In genomic region chr2:241280291-241280690, GRCh38 we compare ENCODE assay signal across 22 cellular contexts. TPM values are rescaled to one million over a fixed set of nuclear protein-coding genes. Genes with fewer than 3 reads are reported as not detected.
A peak's percentile ranks its signal among the peaks of the same experiment; 100 is the strongest.
DNase-seq lines count a peak whose midpoint lies in the region; ATAC-seq, FAIRE-seq and TF ChIP-seq lines count a peak whose summit lies in the region.
"Had no signal": no experiment of that assay in that cellular context is flagged by ENCODE, and none has a peak within 500 bp of the region (broad histone marks: within the 10 kb centered on the region; RNA-seq: fewer than 3 reads in every experiment).

No MANE protein-coding gene starts in this region.

- no peak overlapping the region for H3K9ac ChIP-seq in GM12878 (ENCODE audit: control insufficient read depth, insufficient read depth, low read length)
- no peak overlapping the region for H3K9ac ChIP-seq in smooth muscle cell (ENCODE audit: low read depth)

- BruUV-seq in GM12878 (replicated peaks; lab: Mats Ljungman, UMichigan) = no TSS peak

- peaks cover 12% of the 10 kb centered on the region for H3K4me1 ChIP-seq in GM12878 (ENCODE audit: control insufficient read depth, insufficient read depth, low read length)
- peaks cover 3% of the 10 kb centered on the region for H3K4me1 ChIP-seq in smooth muscle cell (ENCODE audit: low read depth)

- no peaks in the 10 kb centered on the region; the same call in 2 of the 3 replicates for H3K9me3 ChIP-seq in GM12878 (replicated peaks; ENCODE audit: control insufficient read depth, insufficient read depth, low read length)
- H3K9me3 ChIP-seq in smooth muscle cell (replicated peaks; ENCODE audit: low read depth) = no peaks in the 10 kb centered on the region
- no peaks in the 10 kb centered on the region for H3K9me3 ChIP-seq in T-helper 17 cell (ENCODE audit: control insufficient read depth, low read length, poor library complexity, severe bottlenecking)

- 46% methylated on average over 4 of the region's 4 CpGs for WGBS in GM12878 (ENCODE audit: insufficient coverage, insufficient replicate concordance, low lambda C conversion rate, missing lambda C conversion rate)
- 95% methylated on average over 4 of the region's 4 CpGs for whole genome bisulfite sequencing in smooth muscle cell (ENCODE audit: low lambda C conversion rate)

- TF ChIP-seq CTCF in GM12878 (IDR thresholded peaks at IDR 0.05 in 2 of 3, conservative IDR thresholded peaks at IDR 0.05 in 1 of 3; ENCODE audit: control insufficient read depth in 2 of 3, extremely low read depth in 1 of 3, insufficient read depth in 1 of 3, low read depth in 3 of 3, low read length in 3 of 3) (no peak), smooth muscle cell (IDR thresholded peaks at IDR 0.05; ENCODE audit: borderline replicate concordance, insufficient read depth, poor library complexity, severe bottlenecking) (no peak)

- peak overlapping the region; percentile 39 for H3K4me2 ChIP-seq in GM12878 (ENCODE audit: control insufficient read depth, insufficient read depth)
- peak overlapping the region; percentile 80 for H3K4me2 ChIP-seq in smooth muscle cell

- RAD21 ChIA-PET in GM12878 (lab: Charles Lee; ENCODE audit: unreplicated experiment) = interaction anchor here (1.1 to 1.6 kb wide), 2 partner anchors 42 to 83 kb away, joined by 3 read pairs; no protein-coding TSS in a partner anchor

- POLR2A ChIA-PET in GM12878 (lab: Charles Lee) = interaction anchor here (0.6 to 1.6 kb wide), 3 partner anchors 31 to 44 kb away, joined by 3 read pairs; no protein-coding TSS in a partner anchor

- H4K20me1 ChIP-seq in GM12878 (ENCODE audit: control insufficient read depth, insufficient read depth) = no peaks in the 10 kb centered on the region
- H4K20me1 ChIP-seq in smooth muscle cell (ENCODE audit: low read depth) = peaks cover 90% of the 10 kb centered on the region

- TF ChIP-seq POLR2A in GM12878 (IDR thresholded peaks at IDR 0.05; ENCODE audit: low read depth, low read length) = no peak

- intact Hi-C loops in activated CD4-positive, alpha-beta T cell treated with anti-CD3 and anti-CD28 coated beads, Interleukin-2, amount 10 ng/mL, durations not matched to agents 24 days and 14 days (cut with micrococcal nuclease) = no loop called here
- intact Hi-C loops in GM12878 (cut with micrococcal nuclease; ENCODE audit: unreplicated experiment) = no loop called here

- H3K36me3 Mint-ChIP-seq in activated CD4-positive, alpha-beta T cell treated with anti-CD3 and anti-CD28 coated beads, Interleukin-2, amount 10 ng/mL, durations not matched to agents 24 days and 14 days (ENCODE audit: low read depth) = peaks cover 21% of the 10 kb centered on the region
- H3K36me3 Mint-ChIP-seq in activated T-helper 17 cell treated with anti-CD3 and anti-CD28 coated beads, Interleukin-2, amount 50 U/mL, for 72 hours (ENCODE audit: low read depth) = peaks cover 40% of the 10 kb centered on the region
- H3K36me3 Mint-ChIP-seq in T-helper 17 cell (ENCODE audit: low read depth) = no peaks in the 10 kb centered on the region

- H3K27ac ChIP-seq in GM12878 (ENCODE audit: control insufficient read depth, insufficient read depth) = peak overlapping the region; percentile 2; the same call in 1 of the 2 replicates
- peak overlapping the region; percentile 73 for H3K27ac ChIP-seq in smooth muscle cell (ENCODE audit: low read depth)

- peak overlapping the region; percentile 12 for H3K27ac Mint-ChIP-seq in activated CD4-positive, alpha-beta T cell treated with anti-CD3 and anti-CD28 coated beads, Interleukin-2, amount 10 ng/mL, durations not matched to agents 24 days and 14 days
- no peak overlapping the region for H3K27ac Mint-ChIP-seq in activated T-helper 17 cell treated with anti-CD3 and anti-CD28 coated beads, Interleukin-2, amount 50 U/mL, for 72 hours
- H3K27ac Mint-ChIP-seq in T-helper 17 cell = no peak overlapping the region

- DNase-seq in activated CD4-positive, alpha-beta T cell treated with anti-CD3 and anti-CD28 coated beads, Interleukin-2, amount 10 ng/mL, durations not matched to agents 24 days and 14 days = no peak
- no peak for DNase-seq in activated CD4-positive, alpha-beta T cell treated with anti-CD3 and anti-CD28 coated beads, Interleukin-2, amount 50 U/mL, for 1 hour
- DNase-seq in GM12878 (ENCODE audit: low read depth, low spot score) (no peak), smooth muscle cell (lab: John Stamatoyannopoulos, UW; ENCODE audit: unreplicated experiment) (no peak), ecto neural progenitor cell (ENCODE audit: low spot score) (no peak), T-helper 17 cell (no peak)
- DNase-seq: 8988T, ACHN, Calu3, IMR-90, NCI-H1105 treated with DMSO at 0.1 percent for 48 hours, NCI-H146, NCI-H2029, NCI-H446, NCI-H524 treated with DMSO at 0.1 percent for 48 hours, NCI-H774, Right ventricle myocardium superior, RPMI8226, T-helper 1 cell had no signal

- peaks cover 20% of the 10 kb centered on the region for H3K4me1 Mint-ChIP-seq in activated CD4-positive, alpha-beta T cell treated with anti-CD3 and anti-CD28 coated beads, Interleukin-2, amount 10 ng/mL, durations not matched to agents 24 days and 14 days
- H3K4me1 Mint-ChIP-seq in activated T-helper 17 cell treated with anti-CD3 and anti-CD28 coated beads, Interleukin-2, amount 50 U/mL, for 72 hours = peaks cover 22% of the 10 kb centered on the region
- peaks cover 31% of the 10 kb centered on the region for H3K4me1 Mint-ChIP-seq in T-helper 17 cell

- H3F3A ChIP-seq in smooth muscle cell (ENCODE audit: low read depth) = peaks cover 30% of the 10 kb centered on the region

- H3K36me3 ChIP-seq in GM12878 (ENCODE audit: control insufficient read depth in 2 of 2, insufficient read depth in 2 of 2, low read length in 1 of 2) = peaks cover 0 to 2% of the 10 kb centered on the region in 2 experiments; a peak in 3 of 4 replicates
- H3K36me3 ChIP-seq in smooth muscle cell (ENCODE audit: low read depth) = no peaks in the 10 kb centered on the region

- H2AFZ ChIP-seq in GM12878 (ENCODE audit: control insufficient read depth, low read depth, low read length) (no peak overlapping the region), smooth muscle cell (ENCODE audit: low read depth) (no peak overlapping the region)

- no peak for TF ChIP-seq EP300 in GM12878 (IDR thresholded peaks at IDR 0.05; ENCODE audit: borderline replicate concordance in 1 of 2, control insufficient read depth in 1 of 2, low read depth in 2 of 2, low read length in 2 of 2)

- 0 out of 2 replicates have a peak overlapping the region, but pooled peaks have one; percentile 34 for H3K4me3 ChIP-seq in GM12878
- H3K4me3 ChIP-seq in smooth muscle cell = no peak overlapping the region

- in situ Hi-C loops in GM12878 (cut with MboI) = no loop called here

- peaks cover 10% of the 10 kb centered on the region for H3K9me3 Mint-ChIP-seq in activated CD4-positive, alpha-beta T cell treated with anti-CD3 and anti-CD28 coated beads, Interleukin-2, amount 10 ng/mL, durations not matched to agents 24 days and 14 days
- H3K9me3 Mint-ChIP-seq in activated T-helper 17 cell treated with anti-CD3 and anti-CD28 coated beads, Interleukin-2, amount 50 U/mL, for 72 hours = no peaks in the 10 kb centered on the region

- no peak for FAIRE-seq in GM12878 (lab: Jason Lieb, UNC)
- FAIRE-seq: HTR-8/SVneo had no signal

- H3K4me3 Mint-ChIP-seq in activated CD4-positive, alpha-beta T cell treated with anti-CD3 and anti-CD28 coated beads, Interleukin-2, amount 10 ng/mL, durations not matched to agents 24 days and 14 days = no peak overlapping the region
- H3K4me3 Mint-ChIP-seq in activated T-helper 17 cell treated with anti-CD3 and anti-CD28 coated beads, Interleukin-2, amount 50 U/mL, for 72 hours = no peak overlapping the region
- H3K4me3 Mint-ChIP-seq in T-helper 17 cell = no peak overlapping the region

- H3K27me3 Mint-ChIP-seq in activated CD4-positive, alpha-beta T cell treated with anti-CD3 and anti-CD28 coated beads, Interleukin-2, amount 10 ng/mL, durations not matched to agents 24 days and 14 days = no peaks in the 10 kb centered on the region
- no peaks in the 10 kb centered on the region for H3K27me3 Mint-ChIP-seq in activated T-helper 17 cell treated with anti-CD3 and anti-CD28 coated beads, Interleukin-2, amount 50 U/mL, for 72 hours
- H3K27me3 Mint-ChIP-seq in T-helper 17 cell = no peaks in the 10 kb centered on the region

- CTCF ChIA-PET in GM12878 (lab: Yijun Ruan, JAX) = interaction anchor here (1.2 to 1.9 kb wide), 4 partner anchors 13 to 111 kb away, joined by 3 to 5 read pairs (median 4); no protein-coding TSS in a partner anchor

- ATAC-seq in HG03066 (IDR thresholded peaks at IDR 0.05; ENCODE audit: low read depth, unreplicated experiment) (peak; percentile 63), GM12878 (peak; percentile 69), T-helper 17 cell (no peak)
- no peak for ATAC-seq in activated T-helper 17 cell treated with anti-CD3 and anti-CD28 coated beads, Interleukin-2, amount 50 U/mL, for 72 hours (replicated peaks)

- H3K79me2 ChIP-seq in GM12878 (ENCODE audit: control insufficient read depth, insufficient read depth, low read length) (peaks cover 75% of the 10 kb centered on the region), smooth muscle cell (ENCODE audit: low read depth) (peaks cover 94% of the 10 kb centered on the region)

- H3K27me3 ChIP-seq in GM12878 (replicated peaks in 1 of 2; ENCODE audit: control insufficient read depth in 2 of 2, insufficient read depth in 2 of 2, low read length in 1 of 2) (no peaks in the 10 kb centered on the region), smooth muscle cell (ENCODE audit: low read depth) (no peaks in the 10 kb centered on the region)

- SMC1A ChIA-PET in GM12878 (lab: Charles Lee; ENCODE audit: uncharacterized antibody, unreplicated experiment) = interaction anchor here (0.7 to 1.6 kb wide), 5 partner anchors 10 to 61 kb away, joined by 3 to 11 read pairs (median 4); no protein-coding TSS in a partner anchor

- TF ChIP-seq RAD21 in GM12878 (IDR thresholded peaks at IDR 0.05; ENCODE audit: insufficient read depth, low read depth, low read length) = no peak

RNA-seq across cellular contexts. Expression of gene HDLBP, which starts 35.2 kb away (rescaled TPM):
- 266 and 270 TPM in 2 replicates for total RNA-seq in activated CD4-positive, alpha-beta T cell treated with anti-CD3 and anti-CD28 coated beads, Interleukin-2, amount 10 ng/mL, durations not matched to agents 24 days and 14 days
- 398 and 445 TPM in 2 replicates for total RNA-seq in GM12878 (2013; cell fraction: nucleolus; rRNA removed)
- total RNA-seq in GM12878 (2014; rRNA removed) (275 and 279 TPM in 2 replicates), GM12878 (2014; rRNA removed; fragmentation: Illumina TruSeq; extraction: Trizol) (233 and 234 TPM in 2 replicates), GM12878 (2021) (344 and 348 TPM in 2 replicates), smooth muscle cell (504 and 559 TPM in 2 replicates), T-helper 17 cell (100 to 1,000 TPM; 136 to 175 TPM)
- 172 TPM for polyA plus RNA-seq in GM12878 (2011; ENCODE audit: low read depth)
- polyA plus RNA-seq in GM12878 (2011; rRNA removed) (88.3 and 135 TPM in 2 replicates), GM12878 (2014; fragmentation: Illumina TruSeq; extraction: Trizol) (306 and 383 TPM in 2 replicates), GM12878 (2014; fragmentation: Nextera tagmentation; extraction: Ambion mirVana) (10 to 100 TPM; 19.5 to 56.8 TPM), GM12878 (2014; rRNA removed) (166 and 180 TPM in 2 replicates), GM12878 (2016; fragmentation: Nextera tagmentation; extraction: Ambion mirVana) (100 to 1,000 TPM; 264 to 273 TPM), smooth muscle cell (545 and 601 TPM in 2 replicates)
- 161 and 182 TPM in 2 replicates for polyA plus RNA-seq in GM12878 (2011; cell fraction: cytosol; rRNA removed)
- polyA plus RNA-seq in GM12878 (2011; cell fraction: nucleus; rRNA removed) = 336 and 338 TPM in 2 replicates
- polyA plus RNA-seq in GM12878 (2012) = 264 and 294 TPM in 2 replicates
- polyA minus RNA-seq in GM12878 (2011; rRNA and poly(A)+ RNA removed) = 236 and 259 TPM in 2 replicates
- polyA minus RNA-seq in GM12878 (2011; cell fraction: cytosol; rRNA and poly(A)+ RNA removed) = 110 and 125 TPM in 2 replicates
- polyA minus RNA-seq in GM12878 (2011; cell fraction: nucleus; rRNA and poly(A)+ RNA removed) = 148 and 204 TPM in 2 replicates
- 100 to 1,000 TPM; 303 to 319 TPM for total RNA-seq in activated T-helper 17 cell treated with anti-CD3 and anti-CD28 coated beads, Interleukin-2, amount 50 U/mL, for 72 hours

RNA-seq across cellular contexts. Expression of gene SEPTIN2, which starts 35.4 kb away (rescaled TPM):
- 212 and 215 TPM in 2 replicates for total RNA-seq in activated CD4-positive, alpha-beta T cell treated with anti-CD3 and anti-CD28 coated beads, Interleukin-2, amount 10 ng/mL, durations not matched to agents 24 days and 14 days
- total RNA-seq in GM12878 (2013; cell fraction: nucleolus; rRNA removed) = 581 and 595 TPM in 2 replicates
- total RNA-seq in GM12878 (2014; rRNA removed) = 228 and 270 TPM in 2 replicates
- total RNA-seq in GM12878 (2014; rRNA removed; fragmentation: Illumina TruSeq; extraction: Trizol) = 248 and 251 TPM in 2 replicates
- total RNA-seq in GM12878 (2021) = 222 and 244 TPM in 2 replicates
- 164 TPM for polyA plus RNA-seq in GM12878 (2011; ENCODE audit: low read depth)
- polyA plus RNA-seq in GM12878 (2011; rRNA removed) = 474 and 566 TPM in 2 replicates
- polyA plus RNA-seq in GM12878 (2011; cell fraction: cytosol; rRNA removed) = 143 and 155 TPM in 2 replicates
- polyA plus RNA-seq in GM12878 (2011; cell fraction: nucleus; rRNA removed) = 289 and 340 TPM in 2 replicates
- polyA plus RNA-seq in GM12878 (2012) = 194 and 223 TPM in 2 replicates
- polyA plus RNA-seq in GM12878 (2014; fragmentation: Illumina TruSeq; extraction: Trizol) = 354 and 392 TPM in 2 replicates
- polyA plus RNA-seq in GM12878 (2014; fragmentation: Nextera tagmentation; extraction: Ambion mirVana) = 100 to 1,000 TPM; 169 to 174 TPM
- polyA plus RNA-seq in GM12878 (2014; rRNA removed) = 232 and 290 TPM in 2 replicates
- 100 to 1,000 TPM; 315 to 334 TPM for polyA plus RNA-seq in GM12878 (2016; fragmentation: Nextera tagmentation; extraction: Ambion mirVana)
- 174 and 362 TPM in 2 replicates for polyA minus RNA-seq in GM12878 (2011; rRNA and poly(A)+ RNA removed)
- 88.3 and 99.6 TPM in 2 replicates for polyA minus RNA-seq in GM12878 (2011; cell fraction: cytosol; rRNA and poly(A)+ RNA removed)
- 110 and 165 TPM in 2 replicates for polyA minus RNA-seq in GM12878 (2011; cell fraction: nucleus; rRNA and poly(A)+ RNA removed)
- total RNA-seq in smooth muscle cell = 443 and 523 TPM in 2 replicates
- polyA plus RNA-seq in smooth muscle cell = 314 and 344 TPM in 2 replicates
- 100 to 1,000 TPM; 180 to 230 TPM for total RNA-seq in activated T-helper 17 cell treated with anti-CD3 and anti-CD28 coated beads, Interleukin-2, amount 50 U/mL, for 72 hours
- 100 to 1,000 TPM; 190 to 216 TPM for total RNA-seq in T-helper 17 cell

Comparison
In these comparisons a context has a peak if more than half of its experiments do, and no peak if none do; other contexts are left out.
1. ATAC-seq: peak in HG03066 (single experiment) and GM12878 (single experiment); none in activated T-helper 17 cell treated with anti-CD3 and anti-CD28 coated beads, Interleukin-2, amount 50 U/mL, for 72 hours (single experiment) and T-helper 17 cell (single experiment).